In the genomic region with DNA sequence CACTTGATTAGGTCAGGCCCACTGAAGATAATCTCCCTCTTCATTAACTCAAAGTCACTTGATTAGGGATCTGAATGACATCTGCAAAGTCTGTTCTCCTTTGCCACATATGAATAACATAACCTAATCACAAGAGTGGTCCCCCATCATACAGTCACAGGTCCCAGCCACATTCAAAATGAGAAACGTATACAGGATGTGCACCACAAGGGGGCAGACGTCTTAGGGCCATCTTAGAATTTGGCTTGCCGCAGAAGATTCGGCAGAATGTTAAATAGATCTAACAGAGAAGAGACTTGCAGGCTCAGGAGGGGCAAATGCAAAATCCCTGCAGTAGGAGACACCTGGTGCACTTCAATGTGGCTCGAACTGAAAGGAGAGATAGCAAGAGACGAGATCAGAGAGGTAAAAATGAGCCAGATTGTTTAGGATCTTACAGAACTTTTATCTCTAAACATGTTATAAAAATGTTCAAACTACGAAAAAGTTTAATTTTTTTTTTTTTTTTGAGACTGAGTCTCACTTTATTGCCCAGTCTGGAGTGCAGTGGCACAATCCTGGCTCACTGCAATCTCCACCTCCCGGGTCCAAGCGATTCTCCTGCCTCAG, we compare ENCODE assay signal across 8 cellular contexts. TPM values are rescaled to one million over a fixed set of nuclear protein-coding genes. Genes with fewer than 3 reads are reported as not detected.
DNase-seq lines count a peak whose midpoint lies in the region; ATAC-seq, FAIRE-seq and TF ChIP-seq lines count a peak whose summit lies in the region.

No MANE protein-coding gene starts in this region.

- TF ChIP-seq EP300 in H1 (IDR thresholded peaks at IDR 0.05; ENCODE audit: borderline replicate concordance in 1 of 2, low read depth in 2 of 2, low read length in 2 of 2) = no peak

- intact Hi-C loops in natural killer cell (cut with micrococcal nuclease) = no loop called here

- H3K27me3 ChIP-seq in H1 (replicated peaks in 1 of 4; ENCODE audit: control insufficient read depth in 3 of 4, extremely low read depth in 1 of 4, insufficient read depth in 3 of 4, low read length in 3 of 4) = no peaks in the 10 kb centered on the region
- H3K27me3 ChIP-seq in thoracic aorta (replicated peaks; ENCODE audit: insufficient read depth) = no peaks in the 10 kb centered on the region

- peaks cover 36% of the 10 kb centered on the region for H3K27me3 Mint-ChIP-seq in activated CD4-positive, alpha-beta memory T cell treated with anti-CD3 and anti-CD28 coated beads, Interleukin-2, amount 10 ng/mL, durations not matched to agents 7 days and 5 days
- H3K27me3 Mint-ChIP-seq in natural killer cell (ENCODE audit: low read depth in 2 of 2) = peaks cover 29 to 57% of the 10 kb centered on the region in 2 donors

- no peak overlapping the region for H3K4me3 Mint-ChIP-seq in activated CD4-positive, alpha-beta memory T cell treated with anti-CD3 and anti-CD28 coated beads, Interleukin-2, amount 10 ng/mL, durations not matched to agents 7 days and 5 days
- H3K4me3 Mint-ChIP-seq in natural killer cell = no peak overlapping the region

- peaks cover 10% of the 10 kb centered on the region for H3K4me1 Mint-ChIP-seq in activated CD4-positive, alpha-beta memory T cell treated with anti-CD3 and anti-CD28 coated beads, Interleukin-2, amount 10 ng/mL, durations not matched to agents 7 days and 5 days
- peaks cover 6% of the 10 kb centered on the region in 2 donors for H3K4me1 Mint-ChIP-seq in natural killer cell

- H4K91ac ChIP-seq in H1 (replicated peaks; ENCODE audit: insufficient read length, low read length) = no peak overlapping the region

- no peak overlapping the region for H3K56ac ChIP-seq in H1 (replicated peaks; ENCODE audit: insufficient read length, low read depth, low read length)

- FAIRE-seq in D721Med (lab: Jason Lieb, UNC) = no peak
- FAIRE-seq in H1 (lab: Jason Lieb, UNC) = peak; percentile 94

- H2BK20ac ChIP-seq in H1 (ENCODE audit: low read length) = no peak overlapping the region

- no peak overlapping the region for H3K23ac ChIP-seq in H1 (ENCODE audit: insufficient read length)

- H3K79me1 ChIP-seq in H1 (ENCODE audit: low read depth, low read length) = no peaks in the 10 kb centered on the region

- no peak overlapping the region for H2AK5ac ChIP-seq in H1 (ENCODE audit: low read depth, low read length)

- H3K27ac ChIP-seq in H1 (ENCODE audit: low read depth, low read length) = no peak overlapping the region
- no peak overlapping the region for H3K27ac ChIP-seq in thoracic aorta

- H3K36me3 Mint-ChIP-seq in activated CD4-positive, alpha-beta memory T cell treated with anti-CD3 and anti-CD28 coated beads, Interleukin-2, amount 10 ng/mL, durations not matched to agents 7 days and 5 days (ENCODE audit: low read depth) = no peaks in the 10 kb centered on the region
- H3K36me3 Mint-ChIP-seq in natural killer cell = no peaks in the 10 kb centered on the region

- no peak overlapping the region for H2BK120ac ChIP-seq in H1 (replicated peaks; ENCODE audit: low read depth, low read length)

- H3K4ac ChIP-seq in H1 (replicated peaks; ENCODE audit: insufficient read length, low read depth, low read length) = no peak overlapping the region

- H3K4me3 ChIP-seq in NB4 (ENCODE audit: low read depth, low read length) (no peak overlapping the region), H1 (ENCODE audit: extremely low read depth in 1 of 4, insufficient read depth in 2 of 4, low read depth in 3 of 4, low read length in 4 of 4) (no peak overlapping the region), thoracic aorta (no peak overlapping the region)

- H3K36me3 ChIP-seq in H1 (ENCODE audit: control insufficient read depth in 2 of 4, insufficient read depth in 4 of 4, low read length in 3 of 4) (no peaks in the 10 kb centered on the region), thoracic aorta (no peaks in the 10 kb centered on the region)

- no peak overlapping the region for H3K18ac ChIP-seq in H1 (ENCODE audit: extremely low read depth, low read length)

- TF ChIP-seq RAD21 in H1 (IDR thresholded peaks at IDR 0.05 in 1 of 2, conservative IDR thresholded peaks at IDR 0.05 in 1 of 2; ENCODE audit: low read depth in 2 of 2, low read length in 2 of 2) = peak; percentile 51 to 64

- no peaks in the 10 kb centered on the region for H3K79me2 ChIP-seq in H1 (ENCODE audit: control insufficient read depth in 1 of 2, insufficient read depth in 2 of 2, low read length in 2 of 2)

- H3K23me2 ChIP-seq in H1 (ENCODE audit: low read depth, low read length) = no peaks in the 10 kb centered on the region

- TF ChIP-seq CTCF in D721Med (IDR thresholded peaks at IDR 0.05; ENCODE audit: insufficient read depth, missing control alignments) (peak; percentile 78), NB4 (IDR thresholded peaks at IDR 0.05; ENCODE audit: low read depth, low read length) (peak; percentile 81), H1 (IDR thresholded peaks at IDR 0.05; ENCODE audit: control extremely low read depth in 1 of 3, insufficient read depth in 1 of 3, low read depth in 1 of 3, low read length in 3 of 3) (peak; percentile 43 to 85 (median 61)), natural killer cell (IDR thresholded peaks at IDR 0.05) (peak; percentile 55), thoracic aorta (IDR thresholded peaks at IDR 0.05) (peak; percentile 54)

- no peak overlapping the region for H3K27ac Mint-ChIP-seq in activated CD4-positive, alpha-beta memory T cell treated with anti-CD3 and anti-CD28 coated beads, Interleukin-2, amount 10 ng/mL, durations not matched to agents 7 days and 5 days
- no peak overlapping the region for H3K27ac Mint-ChIP-seq in natural killer cell

- H3K14ac ChIP-seq in H1 (ENCODE audit: insufficient read length) = no peak overlapping the region

- TF ChIP-seq POLR2A in NB4 (IDR thresholded peaks at IDR 0.05; ENCODE audit: extremely low read depth, insufficient read length) (no peak), H1 (IDR thresholded peaks at IDR 0.05; ENCODE audit: control extremely low read depth in 1 of 2, low read depth in 2 of 2, low read length in 2 of 2) (no peak)

- H3K9me3 ChIP-seq in H1 (ENCODE audit: insufficient read depth in 2 of 2, low read depth in 1 of 2, low read length in 1 of 2) = no peaks in the 10 kb centered on the region
- no peaks in the 10 kb centered on the region for H3K9me3 ChIP-seq in thoracic aorta

- WGBS in H1 (ENCODE audit: extremely low coverage in 1 of 2, insufficient coverage in 1 of 2, insufficient read length in 1 of 2, insufficient replicate concordance in 2 of 2, low coverage in 1 of 2, low lambda C conversion rate in 2 of 2, missing lambda C conversion rate in 1 of 2), 2 experiments = 54% methylated on average over 9 of the region's 9 CpGs; no CpG with 5 or more reads in 1 of the 2 experiments

- no peak overlapping the region; the same call in 1 of the 2 replicates for H2BK5ac ChIP-seq in H1 (ENCODE audit: low read depth, low read length)

- H2BK15ac ChIP-seq in H1 (ENCODE audit: low read length) = no peak overlapping the region

- ATAC-seq in GM21723 (IDR thresholded peaks at IDR 0.05; ENCODE audit: unreplicated experiment) (peak; percentile 72), natural killer cell (peak; percentile 89 to 94 (median 90)), thoracic aorta (ENCODE audit: insufficient number of reproducible peaks, low FRiP score, low read depth) (no peak)

- no peak overlapping the region for H2BK12ac ChIP-seq in H1 (ENCODE audit: low read depth, low read length)

- no peak overlapping the region for H4K8ac ChIP-seq in H1 (ENCODE audit: extremely low read depth, insufficient read depth, low read length)

- H3K4me1 ChIP-seq in H1 (replicated peaks in 1 of 4; ENCODE audit: control insufficient read depth in 3 of 4, insufficient read depth in 4 of 4, low read length in 3 of 4) = peaks cover 0 to 7% (median 1%) of the 10 kb centered on the region in 4 experiments; a peak in 4 of 7 replicates
- no peaks in the 10 kb centered on the region for H3K4me1 ChIP-seq in thoracic aorta (ENCODE audit: control insufficient read depth in 1 of 2, low read depth in 2 of 2)

- no peaks in the 10 kb centered on the region for H4K20me1 ChIP-seq in H1 (replicated peaks in 1 of 2; ENCODE audit: control insufficient read depth in 1 of 2, insufficient read depth in 2 of 2, low read length in 2 of 2)

- no peak overlapping the region for H3K4me2 ChIP-seq in H1 (ENCODE audit: insufficient read depth in 1 of 2, low read depth in 2 of 2, low read length in 2 of 2)

- peak overlapping the region; percentile 83; the same call in 1 of the 2 replicates for H2AFZ ChIP-seq in H1 (ENCODE audit: low read length)

- H3K9me3 Mint-ChIP-seq in activated CD4-positive, alpha-beta memory T cell treated with anti-CD3 and anti-CD28 coated beads, Interleukin-2, amount 10 ng/mL, durations not matched to agents 7 days and 5 days = no peaks in the 10 kb centered on the region
- no peaks in the 10 kb centered on the region for H3K9me3 Mint-ChIP-seq in natural killer cell

- CTCF ChIA-PET in activated CD4-positive, alpha-beta memory T cell treated with anti-CD3 and anti-CD28 coated beads, Interleukin-2, amount 10 ng/mL, durations not matched to agents 7 days and 5 days (lab: Charles Lee) = interaction anchor here (0.7 to 2.1 kb wide), 7 partner anchors 8 to 254 kb away, joined by 3 to 8 read pairs (median 4); no protein-coding TSS in a partner anchor
- CTCF ChIA-PET in H1 (lab: Charles Lee; ENCODE audit: partially characterized antibody) = interaction anchor here (0.8 to 2.4 kb wide), 4 partner anchors 8 to 223 kb away, joined by 3 to 13 read pairs (median 8); no protein-coding TSS in a partner anchor

- POLR2A ChIA-PET in activated CD4-positive, alpha-beta memory T cell treated with anti-CD3 and anti-CD28 coated beads, Interleukin-2, amount 10 ng/mL, durations not matched to agents 7 days and 5 days (lab: Charles Lee) = interaction anchor here (1.6 kb wide), 1 partner anchor 10 kb away, joined by 5 read pairs; the partner anchor contains the start of gene SMC3
- POLR2A ChIA-PET in H1 (lab: Charles Lee; ENCODE audit: partially characterized antibody) = interaction anchor here (1.0 to 3.4 kb wide), 3 partner anchors 10 to 253 kb away, joined by 4 to 14 read pairs (median 4); partner anchors contain the start of genes SMC3 and SMNDC1

- no peak overlapping the region for H4K5ac ChIP-seq in H1 (ENCODE audit: insufficient read length, low read depth, low read length)

- DNase-seq in D721Med (ENCODE audit: insufficient read length, low spot score) = no peak
- peak; percentile 77 for DNase-seq in NB4 (ENCODE audit: low read depth)
- DNase-seq in activated CD4-positive, alpha-beta memory T cell treated with anti-CD3 and anti-CD28 coated beads, Interleukin-2, amount 10 ng/mL, durations not matched to agents 7 days and 5 days = peak; percentile 72
- DNase-seq in H1 (ENCODE audit: low read depth in 1 of 2, low spot score in 2 of 2) = peak in 1 of 2 experiments; percentile 70
- DNase-seq in natural killer cell = peak; percentile 28
- DNase-seq in thoracic aorta (ENCODE audit: low spot score) = no peak
- DNase-seq in NCI-H2029 treated with DMSO at 0.1 percent for 48 hours (lab: John Stamatoyannopoulos, UW) = no peak

- no peak overlapping the region for H3K9ac ChIP-seq in H1 (replicated peaks in 1 of 4; ENCODE audit: extremely low read depth in 1 of 4, low read depth in 3 of 4, low read length in 3 of 4)

RNA-seq across cellular contexts. Expression of gene SMC3, which starts 10.4 kb away (rescaled TPM):
- 10 to 100 TPM; 81.0 to 83.0 TPM for total RNA-seq in activated CD4-positive, alpha-beta memory T cell treated with anti-CD3 and anti-CD28 coated beads, Interleukin-2, amount 10 ng/mL, durations not matched to agents 7 days and 5 days
- total RNA-seq in H1 (2021; fragmentation: NEBNext Ultra II Directional; extraction: Animal tissue kit (Norgen Biotek cat#: 25700)) = 89.8 and 93.4 TPM in 2 replicates
- 7.8 and 12.7 TPM in 2 replicates for polyA plus RNA-seq in H1 (2011; rRNA removed)
- polyA plus RNA-seq in H1 (2011; cell fraction: cytosol; rRNA removed) = 29.8 TPM
- 5.9 TPM for polyA plus RNA-seq in H1 (2011; cell fraction: nucleus; rRNA removed)
- 44.2 to 101 TPM (median 59.5 TPM) in 4 replicates for polyA plus RNA-seq in H1 (2012, experiment 1 of 2)
- 4.2 TPM for polyA plus RNA-seq in H1 (2012, experiment 2 of 2)
- 65.2 TPM for polyA plus RNA-seq in H1 (2013, experiment 1 of 2)
- 67.9 TPM for polyA plus RNA-seq in H1 (2013, experiment 2 of 2)
- polyA minus RNA-seq in H1 (2011; rRNA and poly(A)+ RNA removed) = 14.4 and 18.6 TPM in 2 replicates
- polyA minus RNA-seq in H1 (2011; cell fraction: cytosol; rRNA and poly(A)+ RNA removed) = 23.2 TPM
- 21.7 TPM for polyA minus RNA-seq in H1 (2011; cell fraction: nucleus; rRNA and poly(A)+ RNA removed)
- total RNA-seq in natural killer cell (10 to 100 TPM; 36.6 to 38.5 (median 37.8) TPM), thoracic aorta (10 to 100 TPM; 19.8 to 32.7 TPM)

RNA-seq across cellular contexts. Expression of gene DUSP5, which starts 59.4 kb away (rescaled TPM):
- 100 to 1,000 TPM; 143 TPM for total RNA-seq in activated CD4-positive, alpha-beta memory T cell treated with anti-CD3 and anti-CD28 coated beads, Interleukin-2, amount 10 ng/mL, durations not matched to agents 7 days and 5 days
- total RNA-seq in H1 (2021; fragmentation: NEBNext Ultra II Directional; extraction: Animal tissue kit (Norgen Biotek cat#: 25700)) = 27.0 and 30.3 TPM in 2 replicates
- polyA plus RNA-seq in H1 (2011; rRNA removed) = 13.3 and 13.6 TPM in 2 replicates
- 15.2 TPM for polyA plus RNA-seq in H1 (2011; cell fraction: cytosol; rRNA removed)
- 12.0 TPM for polyA plus RNA-seq in H1 (2011; cell fraction: nucleus; rRNA removed)
- 14.3 to 18.7 TPM (median 15.9 TPM) in 4 replicates for polyA plus RNA-seq in H1 (2012, experiment 1 of 2)
- polyA plus RNA-seq in H1 (2012, experiment 2 of 2) = 16.9 TPM
- 17.0 TPM for polyA plus RNA-seq in H1 (2013, experiment 1 of 2)
- polyA plus RNA-seq in H1 (2013, experiment 2 of 2) = 20.2 TPM
- 28.9 and 41.0 TPM in 2 replicates for polyA minus RNA-seq in H1 (2011; rRNA and poly(A)+ RNA removed)
- 37.5 TPM for polyA minus RNA-seq in H1 (2011; cell fraction: cytosol; rRNA and poly(A)+ RNA removed)
- polyA minus RNA-seq in H1 (2011; cell fraction: nucleus; rRNA and poly(A)+ RNA removed) = 14.9 TPM
- total RNA-seq in natural killer cell = 10 to 100 TPM; 56.3 to 98.9 (median 69.6) TPM
- 10 to 100 TPM; 12.7 to 13.1 TPM for total RNA-seq in thoracic aorta

Comparison
In these comparisons a context has a peak if more than half of its experiments do, and no peak if none do; other contexts are left out.
1. DNase-seq: peak in NB4 (single experiment), activated CD4-positive, alpha-beta memory T cell treated with anti-CD3 and anti-CD28 coated beads, Interleukin-2, amount 10 ng/mL, durations not matched to agents 7 days and 5 days (single experiment) and natural killer cell (single experiment); none in D721Med (single experiment), thoracic aorta (single experiment) and NCI-H2029 treated with DMSO at 0.1 percent for 48 hours (single experiment).
2. Peak in every context shown above with its lines, with median percentiles within 50 percentile points of each other: CTCF ChIP-seq.